ENCODE assay signal across 8 cellular contexts in genomic region chr3:73868688-73869315, GRCh38.
DNase-seq lines count a peak whose midpoint lies in the region; ATAC-seq and TF ChIP-seq lines count a peak whose summit lies in the region.

No MANE protein-coding gene starts in this region.

- no peak for ATAC-seq in GM18870 (IDR thresholded peaks at IDR 0.05; ENCODE audit: unreplicated experiment)
- no peak for ATAC-seq in GM21576 (IDR thresholded peaks at IDR 0.05; ENCODE audit: unreplicated experiment)

- TF ChIP-seq CTCF in foreskin fibroblast (IDR thresholded peaks at IDR 0.05; ENCODE audit: low read depth, low read length): peak; percentile 64

- no peak overlapping the region for H3K4me3 ChIP-seq in foreskin fibroblast (ENCODE audit: low read depth in 1 of 2, low read length in 2 of 2)

- DNase-seq in AG08395 (ENCODE audit: low spot score) (peak; percentile 67), HCEC 1CT (peak; percentile 34), RKO (ENCODE audit: low spot score) (peak; percentile 56), foreskin fibroblast (peak; percentile 29 to 71), putamen (ENCODE audit: low spot score) (peak; percentile 30), amniotic stem cell (lab: John Stamatoyannopoulos, UW) (no peak)
